2 cellular contexts compared by ENCODE assay signal in genomic region chr7:101399759-101400158, GRCh38.
TF ChIP-seq lines count a peak whose summit lies in the region.

No MANE protein-coding gene starts in this region.

TF ChIP-seq in GM23338, 12 proteins besides CTCF, POLR2A, EP300 and RAD21:
- TF ChIP-seq CREB1 (CRISPR knock-in tag; IDR thresholded peaks at IDR 0.05; ENCODE audit: low read depth) (no peak), ZNF114 (CRISPR knock-in tag; IDR thresholded peaks at IDR 0.05) (no peak), NANOG (IDR thresholded peaks at IDR 0.05; ENCODE audit: borderline replicate concordance) (no peak)
TF ChIP-seq in GM23338: peak in this region for 0.

TF ChIP-seq in H1, 55 proteins besides CTCF, POLR2A, EP300 and RAD21 (continued from another document):
- no peak for TF ChIP-seq ATF2 (IDR thresholded peaks at IDR 0.05; ENCODE audit: low read length)
- no peak for TF ChIP-seq CEBPB (IDR thresholded peaks at IDR 0.05; ENCODE audit: low read depth, low read length)
- no peak for TF ChIP-seq NANOG (IDR thresholded peaks at IDR 0.05; ENCODE audit: insufficient read depth, low read depth, low read length, poor library complexity, severe bottlenecking)
- TF ChIP-seq MAX (IDR thresholded peaks at IDR 0.05), result no peak
- TF ChIP-seq KDM1A (IDR thresholded peaks at IDR 0.05; ENCODE audit: borderline replicate concordance, low read length), result no peak
- TF ChIP-seq CBX5 (IDR thresholded peaks at IDR 0.05; ENCODE audit: low read depth, low read length), result no peak
- no peak for TF ChIP-seq EZH2 (IDR thresholded peaks at IDR 0.05; ENCODE audit: low read depth, low read length, severe bottlenecking)
- no peak for TF ChIP-seq SP2 (IDR thresholded peaks at IDR 0.05; ENCODE audit: low read length)
- TF ChIP-seq JUN (IDR thresholded peaks at IDR 0.05; ENCODE audit: low read depth, low read length), result no peak
- TF ChIP-seq GTF2F1 (IDR thresholded peaks at IDR 0.05; ENCODE audit: borderline replicate concordance, low read depth, low read length), result no peak
- TF ChIP-seq SP1 (IDR thresholded peaks at IDR 0.05; ENCODE audit: low read depth, low read length), result no peak
- no peak for TF ChIP-seq TBP (IDR thresholded peaks at IDR 0.05; ENCODE audit: low read depth, low read length)
- TF ChIP-seq E2F6 (IDR thresholded peaks at IDR 0.05), result no peak
- TF ChIP-seq SUZ12 (IDR thresholded peaks at IDR 0.05; ENCODE audit: low read length), result no peak
- TF ChIP-seq HDAC2 (IDR thresholded peaks at IDR 0.05; ENCODE audit: borderline replicate concordance in 1 of 2, low read depth in 2 of 2, low read length in 2 of 2), result no peak
- TF ChIP-seq CTBP2 (IDR thresholded peaks at IDR 0.05; ENCODE audit: borderline replicate concordance, insufficient read depth, insufficient read length, low read length), result no peak
- TF ChIP-seq PHF8 (conservative IDR thresholded peaks at IDR 0.05; ENCODE audit: low read depth, low read length), result no peak
- no peak for TF ChIP-seq TCF12 (IDR thresholded peaks at IDR 0.05; ENCODE audit: low read depth, low read length)
- no peak for TF ChIP-seq ATF3 (IDR thresholded peaks at IDR 0.05; ENCODE audit: insufficient read depth, low read depth, low read length)
